ENCODE assay signal across 19 cellular contexts in the genomic region with DNA sequence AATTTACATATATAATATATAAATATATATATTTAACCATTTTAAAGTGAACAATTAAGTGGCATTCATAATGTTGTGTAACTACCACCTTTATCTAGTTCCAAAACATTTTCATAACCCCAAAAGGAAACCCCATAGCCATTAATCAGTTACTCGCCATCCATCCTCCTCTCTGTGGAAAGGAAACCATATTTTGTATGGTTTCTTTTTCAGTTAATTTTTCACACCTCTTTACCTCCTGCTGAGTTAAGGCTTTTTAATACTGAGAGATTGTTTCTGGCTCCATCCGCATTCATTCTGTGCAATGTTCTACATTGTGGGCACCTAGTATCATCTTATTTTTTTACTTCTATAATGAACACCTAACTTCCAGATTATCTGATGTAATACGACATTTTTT.
DNase-seq lines count a peak whose midpoint lies in the region; ATAC-seq lines count a peak whose summit lies in the region.
"Had no signal": no experiment of that assay in that cellular context is flagged by ENCODE, and none has a peak within 500 bp of the region (broad histone marks: within the 10 kb centered on the region; RNA-seq: fewer than 3 reads in every experiment).

No MANE protein-coding gene starts in this region.

- DNase-seq in Kasumi-1 (lab: John Stamatoyannopoulos, UW) (no peak), NCI-H1092 (lab: John Stamatoyannopoulos, UW) (no peak)
- DNase-seq in activated CD4-positive, alpha-beta T cell treated with anti-CD3 and anti-CD28 coated beads for 1 hour: no peak
- no peak for DNase-seq in stimulated activated naive CD8-positive, alpha-beta T cell treated with anti-CD3 and anti-CD28 coated beads, Interleukin-15, Interleukin-2, amounts not matched to agents 100 U/mL and 50 U/mL, for 24 hours
- DNase-seq: activated CD8-positive, alpha-beta T cell treated with anti-CD3 and anti-CD28 coated beads, Interleukin-2, amount 10 ng/mL, durations not matched to agents 7 days and 5 days; amniotic stem cell; CD4-positive, alpha-beta memory T cell; GOT3; islet precursor cell; NCI-H146; NCI-H510A; PC-3; sigmoid colon; stimulated activated CD4-positive, alpha-beta T cell treated with anti-CD3 and anti-CD28 coated beads, Interleukin-4, amount 100 ng/mL, for 1 hour; upper lobe of left lung had no signal

- ATAC-seq in GM18502 (IDR thresholded peaks at IDR 0.05; ENCODE audit: poor library complexity, unreplicated experiment) (peak; percentile 83), GM19397 (IDR thresholded peaks at IDR 0.05; ENCODE audit: unreplicated experiment) (peak; percentile 94), HG02678 (IDR thresholded peaks at IDR 0.05; ENCODE audit: unreplicated experiment) (peak; percentile 99), HG03354 (IDR thresholded peaks at IDR 0.05; ENCODE audit: poor library complexity, severe bottlenecking, unreplicated experiment) (peak; percentile 99)
- ATAC-seq in stimulated activated naive CD8-positive, alpha-beta T cell treated with anti-CD3 and anti-CD28 coated beads, Interleukin-15, Interleukin-2, amounts not matched to agents 100 U/mL and 50 U/mL, for 24 hours: no peak
- ATAC-seq: activated CD8-positive, alpha-beta T cell treated with anti-CD3 and anti-CD28 coated beads, Interleukin-2, amount 10 ng/mL, durations not matched to agents 7 days and 5 days; PC-3 had no signal
